ENCODE assay signal across 1 cellular context in the genomic region with DNA sequence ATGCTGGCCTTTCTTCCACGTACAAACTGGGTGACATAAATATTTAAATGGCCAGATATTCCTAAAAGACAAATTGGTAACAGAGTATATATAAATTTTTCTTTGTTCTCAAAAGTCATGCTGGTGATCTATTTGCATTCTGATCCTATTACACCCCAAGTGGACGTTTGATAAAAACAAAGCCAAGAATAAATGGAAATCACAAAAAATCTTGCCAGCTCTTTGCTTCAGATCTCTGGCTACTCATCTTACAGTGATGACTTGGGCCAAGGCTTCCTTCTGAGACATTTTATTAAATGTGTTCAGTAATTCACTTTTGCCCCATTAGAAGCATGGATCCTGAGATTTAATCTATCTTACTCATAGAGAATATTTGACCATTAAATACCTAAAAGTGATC.
TF ChIP-seq lines count a peak whose summit lies in the region.

No MANE protein-coding gene starts in this region.

TF ChIP-seq in HepG2, 621 proteins besides CTCF, POLR2A, EP300 and RAD21 (continued from another document):
- TF ChIP-seq, protein P1, sequence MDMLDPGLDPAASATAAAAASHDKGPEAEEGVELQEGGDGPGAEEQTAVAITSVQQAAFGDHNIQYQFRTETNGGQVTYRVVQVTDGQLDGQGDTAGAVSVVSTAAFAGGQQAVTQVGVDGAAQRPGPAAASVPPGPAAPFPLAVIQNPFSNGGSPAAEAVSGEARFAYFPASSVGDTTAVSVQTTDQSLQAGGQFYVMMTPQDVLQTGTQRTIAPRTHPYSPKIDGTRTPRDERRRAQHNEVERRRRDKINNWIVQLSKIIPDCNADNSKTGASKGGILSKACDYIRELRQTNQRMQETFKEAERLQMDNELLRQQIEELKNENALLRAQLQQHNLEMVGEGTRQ (IDR thresholded peaks at IDR 0.05; ENCODE audit: low read depth, low read length): no peak
- TF ChIP-seq, protein P1 (CRISPR knock-in tag; IDR thresholded peaks at IDR 0.05; ENCODE audit: borderline replicate concordance): no peak
- TF ChIP-seq MLLT10 (CRISPR knock-in tag; IDR thresholded peaks at IDR 0.05): no peak
